1 cellular context compared by ENCODE assay signal in the genomic region with DNA sequence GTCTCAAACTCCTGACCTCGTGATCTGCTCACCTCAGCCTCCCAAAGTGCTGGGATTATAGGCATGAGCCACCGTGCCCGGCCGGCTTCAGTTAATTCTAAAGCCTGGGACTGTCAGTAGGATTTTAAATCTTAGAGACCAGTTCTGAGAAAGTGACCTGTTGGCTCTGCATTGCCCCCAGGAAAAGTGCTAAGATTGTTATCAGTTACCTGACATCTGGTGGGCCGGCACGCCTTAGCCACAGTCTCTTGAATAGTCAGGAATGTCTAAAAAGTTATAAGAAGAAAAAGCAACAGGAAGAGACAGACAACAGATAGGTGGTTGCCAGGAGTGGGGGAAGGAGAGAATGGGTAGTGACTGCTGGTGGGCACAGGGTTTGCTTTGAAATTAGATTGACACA.
TF ChIP-seq lines count a peak whose summit lies in the region.

No MANE protein-coding gene starts in this region.

TF ChIP-seq in K562, 482 proteins besides CTCF, POLR2A, EP300 and RAD21:
- TF ChIP-seq, protein P1, sequence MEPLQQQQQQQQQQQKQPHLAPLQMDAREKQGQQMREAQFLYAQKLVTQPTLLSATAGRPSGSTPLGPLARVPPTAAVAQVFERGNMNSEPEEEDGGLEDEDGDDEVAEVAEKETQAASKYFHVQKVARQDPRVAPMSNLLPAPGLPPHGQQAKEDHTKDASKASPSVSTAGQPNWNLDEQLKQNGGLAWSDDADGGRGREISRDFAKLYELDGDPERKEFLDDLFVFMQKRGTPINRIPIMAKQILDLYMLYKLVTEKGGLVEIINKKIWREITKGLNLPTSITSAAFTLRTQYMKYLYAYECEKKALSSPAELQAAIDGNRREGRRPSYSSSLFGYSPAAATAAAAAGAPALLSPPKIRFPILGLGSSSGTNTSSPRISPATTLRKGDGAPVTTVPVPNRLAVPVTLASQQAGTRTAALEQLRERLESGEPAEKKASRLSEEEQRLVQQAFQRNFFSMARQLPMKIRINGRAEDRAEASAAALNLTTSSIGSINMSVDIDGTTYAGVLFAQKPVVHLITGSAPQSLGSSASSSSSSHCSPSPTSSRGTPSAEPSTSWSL (CRISPR knock-in tag; IDR thresholded peaks at IDR 0.05; ENCODE audit: borderline replicate concordance), result no peak
- no peak for TF ChIP-seq ARID3A (IDR thresholded peaks at IDR 0.05; ENCODE audit: borderline replicate concordance, low read depth, low read length)
- peak; percentile 30 for TF ChIP-seq CBFA2T3 (IDR thresholded peaks at IDR 0.05)
- peak; percentile 57; the same call in 1 of the 2 replicates for TF ChIP-seq GATA2 (CRISPR knock-in tag; IDR thresholded peaks at IDR 0.05)
- TF ChIP-seq NCOA6 (IDR thresholded peaks at IDR 0.05), result no peak
- TF ChIP-seq ZNF431 (CRISPR knock-in tag; IDR thresholded peaks at IDR 0.05), result no peak
- no peak for TF ChIP-seq DDX20 (tag; IDR thresholded peaks at IDR 0.05; ENCODE audit: low read depth)
- TF ChIP-seq ZSCAN32 (CRISPR knock-in tag; IDR thresholded peaks at IDR 0.05), result no peak
- TF ChIP-seq ZNF77 (CRISPR knock-in tag; IDR thresholded peaks at IDR 0.05), result no peak
- no peak for TF ChIP-seq MNT (conservative IDR thresholded peaks at IDR 0.05)
- peak; percentile 24; the same call in 1 of the 2 replicates for TF ChIP-seq ARID1B (IDR thresholded peaks at IDR 0.05)
- no peak for TF ChIP-seq JUND (IDR thresholded peaks at IDR 0.05; ENCODE audit: borderline replicate concordance, low read depth, low read length)
- TF ChIP-seq JUND (tag; IDR thresholded peaks at IDR 0.05; ENCODE audit: borderline replicate concordance, low read depth, low read length), result no peak
- TF ChIP-seq KAT2B (IDR thresholded peaks at IDR 0.05; ENCODE audit: low read depth, low read length), result no peak
- no peak for TF ChIP-seq RUNX1 (IDR thresholded peaks at IDR 0.05; ENCODE audit: low read depth)
- TF ChIP-seq HCFC1 (IDR thresholded peaks at IDR 0.05; ENCODE audit: low read depth, low read length), result no peak
- TF ChIP-seq CEBPB (tag; IDR thresholded peaks at IDR 0.05), result no peak
- 0 out of 4 replicates have a peak, but pooled peaks of 1 of the 2 experiments have one; percentile 15 for TF ChIP-seq KDM1A (IDR thresholded peaks at IDR 0.05)
- TF ChIP-seq RFX1 (IDR thresholded peaks at IDR 0.05), result no peak
- TF ChIP-seq HBP1 (CRISPR knock-in tag; IDR thresholded peaks at IDR 0.05), result no peak
- TF ChIP-seq NFIC (IDR thresholded peaks at IDR 0.05), result no peak
- TF ChIP-seq CBFA2T2 (conservative IDR thresholded peaks at IDR 0.05), result 0 out of 2 replicates have a peak, but pooled peaks have one; percentile 11
- no peak for TF ChIP-seq RBM14 (IDR thresholded peaks at IDR 0.05; ENCODE audit: borderline replicate concordance, insufficient read depth, low read depth, low read length)
- 0 out of 2 replicates have a peak, but pooled peaks have one; percentile 22 for TF ChIP-seq CXXC5 (CRISPR knock-in tag; IDR thresholded peaks at IDR 0.05)
- TF ChIP-seq TEAD4 (IDR thresholded peaks at IDR 0.05; ENCODE audit: low read length), result peak; percentile 42; the same call in 1 of the 2 replicates
- TF ChIP-seq TEAD4 (CRISPR knock-in tag; IDR thresholded peaks at IDR 0.05; ENCODE audit: borderline replicate concordance), result no peak
- no peak for TF ChIP-seq ZNF232 (CRISPR knock-in tag; IDR thresholded peaks at IDR 0.05)
- no peak for TF ChIP-seq ETS2 (tag; IDR thresholded peaks at IDR 0.05; ENCODE audit: borderline replicate concordance, poor library complexity, severe bottlenecking)
